ENCODE assay signal across 35 cellular contexts in the genomic region with DNA sequence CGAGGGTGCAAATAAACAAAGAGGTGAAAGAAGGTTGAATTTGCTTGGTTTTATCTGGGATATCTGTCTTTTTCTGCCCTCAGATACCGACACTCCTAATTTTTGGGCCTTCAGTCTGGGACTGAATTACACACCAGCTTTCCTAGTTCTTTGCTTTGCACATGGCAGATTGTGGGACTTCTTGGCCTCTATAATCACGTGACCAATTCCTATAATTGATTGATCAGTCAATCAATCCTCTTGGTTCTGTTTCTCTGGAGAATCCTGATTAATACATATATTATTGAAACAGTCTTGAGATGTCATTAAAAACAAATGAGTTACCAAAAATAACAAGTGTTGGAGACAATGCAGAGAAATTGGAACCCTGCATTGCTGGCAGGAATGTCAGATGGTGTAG.
"Had no signal": no experiment of that assay in that cellular context is flagged by ENCODE, and none has a peak within 500 bp of the region (broad histone marks: within the 10 kb centered on the region; RNA-seq: fewer than 3 reads in every experiment).

No MANE protein-coding gene starts in this region.

- H3K9me3 ChIP-seq: MG63 had no signal

- H3K4me3 ChIP-seq: MG63 had no signal

- DNase-seq: Karpas-422, Kasumi-1, MG63, MM.1S, MV-4-11, NCI-H1048, NCI-H1092, NCI-H1092 treated with DMSO at 0.1 percent for 48 hours, NCI-H1105, NCI-H1105 treated with DMSO at 0.1 percent for 48 hours, NCI-H1417, NCI-H1417 treated with DMSO at 0.1 percent for 48 hours, NCI-H1436, NCI-H1436 treated with DMSO at 0.1 percent for 48 hours, NCI-H146, NCI-H1694, NCI-H1694 treated with DMSO at 0.1 percent for 48 hours, NCI-H187, NCI-H187 treated with DMSO at 0.1 percent for 48 hours, NCI-H1930, NCI-H2029, NCI-H2029 treated with DMSO at 0.1 percent for 48 hours, NCI-H2081, NCI-H2081 treated with DMSO at 0.1 percent for 48 hours, NCI-H2107, NCI-H2171, NCI-H2171 treated with DMSO at 0.1 percent for 48 hours, NCI-H2227 treated with DMSO at 0.1 percent for 48 hours, NCI-H226, NCI-H345, NCI-H446, NCI-H446 treated with DMSO at 0.1 percent for 48 hours, NCI-H510A, NCI-H510A treated with DMSO at 0.1 percent for 48 hours, NCI-H524 had no signal

- H3K36me3 ChIP-seq: MG63 had no signal

- H3K27me3 ChIP-seq: MG63 had no signal
